Comparison of ENCODE assay signal across 8 cellular contexts in the genomic region with DNA sequence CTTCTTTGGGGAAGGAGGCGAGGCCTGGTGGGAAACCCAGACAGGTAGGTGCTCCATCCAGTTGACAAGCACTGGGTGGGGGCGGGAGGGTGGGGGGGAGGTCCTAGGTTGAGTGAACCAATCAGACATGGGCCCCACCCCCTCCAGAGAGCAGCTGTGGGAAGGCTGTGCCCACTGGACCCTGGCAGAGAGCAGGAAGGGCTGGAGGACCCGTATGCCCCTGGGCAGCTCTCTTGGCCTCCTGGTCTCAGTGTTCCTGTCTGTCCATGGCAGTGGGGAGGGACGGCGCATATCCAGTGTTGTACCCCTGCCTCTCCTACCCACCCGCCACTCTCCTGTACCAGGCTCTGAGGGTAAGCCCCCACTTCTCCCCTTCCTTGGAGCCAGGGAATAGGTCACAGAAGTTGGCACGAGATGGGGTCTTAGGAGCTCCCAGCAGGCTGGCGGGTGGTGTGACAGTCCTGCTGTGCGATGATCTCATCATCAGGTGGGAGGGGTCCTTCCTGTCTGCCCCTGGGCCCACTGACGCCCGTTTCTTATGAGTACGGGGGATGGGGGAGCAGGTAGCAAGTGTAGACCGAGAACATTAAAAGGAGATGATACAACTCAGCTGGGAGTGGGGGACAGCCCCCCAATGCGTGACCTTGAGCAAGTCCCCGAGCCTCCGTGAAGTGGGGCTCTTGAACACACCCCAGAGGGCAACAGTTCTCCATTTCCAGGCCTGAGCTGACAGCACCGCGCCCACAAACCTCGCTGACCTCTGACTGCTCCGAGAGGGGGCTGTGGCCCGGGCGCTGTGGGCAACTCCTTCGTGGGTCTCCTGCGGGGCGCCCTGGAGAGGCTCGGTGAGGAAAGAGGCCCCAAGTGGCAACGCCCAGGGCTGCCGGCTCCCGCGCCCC. TPM values are rescaled to one million over a fixed set of nuclear protein-coding genes. Genes with fewer than 3 reads are reported as not detected.
DNase-seq lines count a peak whose midpoint lies in the region; TF ChIP-seq lines count a peak whose summit lies in the region.

No MANE protein-coding gene starts in this region.

- H2AK5ac ChIP-seq in trophoblast cell (ENCODE audit: low read length): no peak overlapping the region

- peak overlapping the region; percentile 97 for H3K4me3 Mint-ChIP-seq in Caco-2 (ENCODE audit: unreplicated experiment)
- H3K4me3 Mint-ChIP-seq in chondrocyte (ENCODE audit: unreplicated experiment): peak overlapping the region; percentile 76

- intact Hi-C loops in Caco-2 (cut with micrococcal nuclease; ENCODE audit: unreplicated experiment): no loop called here

- CTCF ChIA-PET in Caco-2 (lab: Charles Lee): interaction anchor here (0.6 to 1.6 kb wide), 5 partner anchors 7 to 109 kb away, joined by 3 to 8 read pairs (median 6); no protein-coding TSS in a partner anchor

- H3K14ac ChIP-seq in trophoblast cell (ENCODE audit: low read length): no peak overlapping the region

- peak overlapping the region; percentile 2 for H2AFZ ChIP-seq in trophoblast cell (ENCODE audit: insufficient read depth, low read length, poor library complexity)

- in situ Hi-C loops in GM13977 (cut with MboI; ENCODE audit: low pct_unique_long_range_greater_than_20kb, low sequenced_read_pairs, unreplicated experiment): no loop called here

- no peaks in the 10 kb centered on the region for H3K27me3 ChIP-seq in Caco-2 (replicated peaks; ENCODE audit: control insufficient read depth, insufficient read depth, low read length)
- no peaks in the 10 kb centered on the region for H3K27me3 ChIP-seq in trophoblast cell (ENCODE audit: insufficient read depth, low read length)

- no peaks in the 10 kb centered on the region for H3K9me3 Mint-ChIP-seq in Caco-2 (ENCODE audit: unreplicated experiment)
- H3K9me3 Mint-ChIP-seq in chondrocyte (ENCODE audit: low read depth): no peaks in the 10 kb centered on the region

- DNase-seq in Caco-2: no peak
- peak; percentile 55 for DNase-seq in MV-4-11 (lab: John Stamatoyannopoulos, UW)
- DNase-seq in chondrocyte (ENCODE audit: low spot score): no peak
- DNase-seq in trophoblast cell: no peak
- no peak for DNase-seq in ureter (ENCODE audit: low spot score)
- DNase-seq in GM13977 (ENCODE audit: low spot score): no peak
- no peak for DNase-seq in midbrain (lab: John Stamatoyannopoulos, UW)
- DNase-seq in dedifferentiated amniotic fluid mesenchymal stem cell (ENCODE audit: extremely low spot score): no peak

- peak overlapping the region; percentile 60 for H3K4me3 ChIP-seq in Caco-2 (ENCODE audit: low read depth, low read length)
- H3K4me3 ChIP-seq in trophoblast cell (ENCODE audit: low read depth, low read length): no peak overlapping the region

- H3K36me3 ChIP-seq in Caco-2 (ENCODE audit: control insufficient read depth, insufficient read depth, low read length) (no peaks in the 10 kb centered on the region), trophoblast cell (ENCODE audit: control insufficient read depth in 1 of 2, insufficient read depth in 2 of 2, low read length in 2 of 2) (no peaks in the 10 kb centered on the region)

- POLR2A ChIA-PET in Caco-2 (lab: Charles Lee): interaction anchor here (0.7 to 1.3 kb wide), 2 partner anchors 36 to 111 kb away, joined by 6 to 7 read pairs; no protein-coding TSS in a partner anchor

- no peak overlapping the region for H2BK120ac ChIP-seq in trophoblast cell (ENCODE audit: insufficient read depth, low read length, poor library complexity)

- peak overlapping the region; percentile 4 for H3K18ac ChIP-seq in trophoblast cell (ENCODE audit: low read length)

- TF ChIP-seq CTCF in Caco-2 (IDR thresholded peaks at IDR 0.05; ENCODE audit: insufficient read depth in 1 of 2, low read depth in 1 of 2, low read length in 1 of 2, severe bottlenecking in 1 of 2, unreplicated experiment in 1 of 2) (no peak), chondrocyte (IDR thresholded peaks at IDR 0.05) (no peak), GM13977 (IDR thresholded peaks at IDR 0.05; ENCODE audit: extremely low read depth, insufficient read depth, missing control alignments) (no peak)

- H3K4me2 ChIP-seq in trophoblast cell (ENCODE audit: low read length): no peak overlapping the region

- H3K4me1 ChIP-seq in Caco-2: peaks cover 23% of the 10 kb centered on the region
- H3K4me1 ChIP-seq in trophoblast cell (ENCODE audit: control insufficient read depth in 1 of 2, insufficient read depth in 2 of 2, low read length in 2 of 2): peaks cover 18 to 22% of the 10 kb centered on the region in 2 experiments

- H3K79me2 ChIP-seq in trophoblast cell (ENCODE audit: control insufficient read depth, insufficient read depth, low read length, poor library complexity): peaks cover 4% of the 10 kb centered on the region

- H4K91ac ChIP-seq in trophoblast cell (ENCODE audit: low read depth, low read length): no peak overlapping the region

- H3K36me3 Mint-ChIP-seq in Caco-2 (ENCODE audit: insufficient read depth, unreplicated experiment) (peaks cover 18% of the 10 kb centered on the region), chondrocyte (ENCODE audit: low read depth) (no peaks in the 10 kb centered on the region)

- peaks cover 11% of the 10 kb centered on the region for H3K79me1 ChIP-seq in trophoblast cell (ENCODE audit: low read length)

- no TSS peak for BruUV-seq in Caco-2 (replicated peaks; lab: Mats Ljungman, UMichigan)

- H3K4me1 Mint-ChIP-seq in Caco-2 (ENCODE audit: low read depth, unreplicated experiment): peaks cover 6% of the 10 kb centered on the region
- H3K4me1 Mint-ChIP-seq in chondrocyte (ENCODE audit: low read depth): peaks cover 14% of the 10 kb centered on the region

- H3K9me3 ChIP-seq in Caco-2 (no peaks in the 10 kb centered on the region), trophoblast cell (ENCODE audit: insufficient read depth, low read depth, low read length) (peaks cover 3% of the 10 kb centered on the region)

- peak overlapping the region; percentile 84 for H3K27ac Mint-ChIP-seq in Caco-2 (ENCODE audit: unreplicated experiment)
- H3K27ac Mint-ChIP-seq in chondrocyte (ENCODE audit: unreplicated experiment): no peak overlapping the region

- H3K27ac ChIP-seq in trophoblast cell (ENCODE audit: low read depth, low read length): no peak overlapping the region

- H2BK12ac ChIP-seq in trophoblast cell (ENCODE audit: low read length): no peak overlapping the region

- no peak overlapping the region for H3K9ac ChIP-seq in trophoblast cell (ENCODE audit: low read length)

- no peak overlapping the region for H4K12ac ChIP-seq in trophoblast cell (ENCODE audit: low read depth, low read length)

- no CpG with 5 or more reads among the region's 30 CpGs for WGBS in trophoblast cell (ENCODE audit: extremely low coverage, insufficient coverage, insufficient read length)

- H4K8ac ChIP-seq in trophoblast cell (ENCODE audit: low read depth, low read length): no peak overlapping the region

- H2BK5ac ChIP-seq in trophoblast cell (ENCODE audit: low read depth, low read length, poor library complexity): no peak overlapping the region

- no peak overlapping the region for H3K4ac ChIP-seq in trophoblast cell (ENCODE audit: low read depth, low read length)

- H3K27me3 Mint-ChIP-seq in Caco-2 (ENCODE audit: insufficient read depth, unreplicated experiment) (no peaks in the 10 kb centered on the region), chondrocyte (ENCODE audit: low read depth) (peaks cover 4% of the 10 kb centered on the region)

- H3K23ac ChIP-seq in trophoblast cell (ENCODE audit: low read length): no peak overlapping the region

RNA-seq across cellular contexts. Expression of a gene that starts 1.2 kb away (rescaled TPM):
- 24.1 and 25.9 TPM in 2 replicates for total RNA-seq in Caco-2 (2022)
- total RNA-seq in chondrocyte: 4.4 to 7.6 TPM (median 7.0 TPM) in 3 replicates
- 4.0 and 4.1 TPM in 2 replicates for polyA plus RNA-seq in trophoblast cell (2013)
- 13.7 TPM for total RNA-seq in ureter
